In genomic region chr4:143375326-143376073, GRCh38 we compare ENCODE assay signal across 7 cellular contexts. TPM values are rescaled to one million over a fixed set of nuclear protein-coding genes. Genes with fewer than 3 reads are reported as not detected.
DNase-seq lines count a peak whose midpoint lies in the region; ATAC-seq and TF ChIP-seq lines count a peak whose summit lies in the region.

No MANE protein-coding gene starts in this region.

- H3K9me3 ChIP-seq in adipocyte (ENCODE audit: control insufficient read depth, low read length) (no peaks in the 10 kb centered on the region), upper lobe of right lung (no peaks in the 10 kb centered on the region)

- H3K4me3 ChIP-seq in adipocyte (ENCODE audit: low read length) (no peak overlapping the region), upper lobe of right lung (no peak overlapping the region)

- H3K4me1 ChIP-seq in adipocyte (ENCODE audit: control insufficient read depth, insufficient read depth, low read length) (peaks cover 18% of the 10 kb centered on the region), upper lobe of right lung (peaks cover 50% of the 10 kb centered on the region)

- intact Hi-C loops in upper lobe of right lung (cut with DNase I), result no loop called here

- peak; percentile 43 for TF ChIP-seq CTCF in upper lobe of right lung (IDR thresholded peaks at IDR 0.05)

- no peak overlapping the region for H3K27ac ChIP-seq in upper lobe of right lung

- H3K36me3 ChIP-seq in adipocyte (ENCODE audit: control insufficient read depth, insufficient read depth, low read length, severe bottlenecking) (no peaks in the 10 kb centered on the region), upper lobe of right lung (no peaks in the 10 kb centered on the region)

- ATAC-seq in GM19452 (IDR thresholded peaks at IDR 0.05; ENCODE audit: unreplicated experiment), result peak; percentile 35
- peak; percentile 29 for ATAC-seq in HG03457 (IDR thresholded peaks at IDR 0.05; ENCODE audit: unreplicated experiment)
- peak; percentile 92 for ATAC-seq in upper lobe of right lung
- ATAC-seq in GM18520 (IDR thresholded peaks at IDR 0.05; ENCODE audit: unreplicated experiment), result no peak

- no peak overlapping the region for H3K9ac ChIP-seq in adipocyte (ENCODE audit: low read length)

- H3K27me3 ChIP-seq in adipocyte (replicated peaks; ENCODE audit: control insufficient read depth, insufficient read depth, low read length), result no peaks in the 10 kb centered on the region
- H3K27me3 ChIP-seq in upper lobe of right lung, result no peaks in the 10 kb centered on the region

- DNase-seq in GDM1 (lab: John Stamatoyannopoulos, UW) (peak; percentile 37), adipocyte (ENCODE audit: low read depth) (peak; percentile 49), islet precursor cell (peak; percentile 71), upper lobe of right lung (no peak)

RNA-seq across cellular contexts. Expression of gene GAB1, which starts 38.8 kb away (rescaled TPM):
- total RNA-seq in upper lobe of right lung, result 64.8 TPM
